In the genomic region with DNA sequence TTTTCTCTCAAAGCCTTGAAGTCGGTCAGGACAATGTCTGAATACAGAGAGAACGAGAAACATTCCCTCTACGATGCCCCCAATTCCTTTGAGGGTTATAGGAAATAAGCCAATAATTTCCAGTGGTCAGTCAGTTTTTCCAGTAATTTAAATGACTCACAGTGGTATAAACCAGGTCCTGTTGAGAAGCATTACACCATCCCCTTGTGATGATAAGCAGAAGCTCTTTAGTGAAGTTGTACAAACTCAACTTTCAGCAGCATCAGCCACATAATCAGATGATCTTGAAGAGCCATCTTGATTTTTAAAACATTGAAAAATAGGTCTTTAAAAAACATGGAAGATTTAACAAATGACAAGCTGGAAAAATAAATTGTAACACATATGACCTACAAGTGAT, we compare ENCODE assay signal across 27 cellular contexts.
"Had no signal": no experiment of that assay in that cellular context is flagged by ENCODE, and none has a peak within 500 bp of the region (broad histone marks: within the 10 kb centered on the region; RNA-seq: fewer than 3 reads in every experiment).

No MANE protein-coding gene starts in this region.

- ATAC-seq: activated T-cell treated with anti-CD3 and anti-CD28 coated beads, Interleukin-2, amount 50 U/mL, for 72 hours; foreskin keratinocyte; left lung; natural killer cell treated with Interleukin-12 subunit alpha and Interleukin-12 subunit beta and Interleukin-15 and Interleukin-18, amount 100 ng/mL, for 72 hours; stimulated activated memory B cell treated with anti-CD40 and anti-IgM and Interleukin-4, amounts not matched to agents 10 μg/mL and 1 μg/mL and 100 μg/mL, for 72 hours had no signal

- H3K9me3 ChIP-seq: colonic mucosa, esophagus muscularis mucosa, left lung, right atrium auricular region, SJSA1, testis had no signal

- H3K9me3 Mint-ChIP-seq: activated naive CD4-positive, alpha-beta T cell treated with anti-CD3 and anti-CD28 coated beads, Interleukin-2, amount 10 ng/mL, durations not matched to agents 7 days and 5 days; brain; natural killer cell treated with Interleukin-12 subunit alpha and Interleukin-12 subunit beta and Interleukin-15 and Interleukin-18, amount 100 ng/mL, for 72 hours had no signal

- H2AFZ ChIP-seq: hepatocyte had no signal

- H3K4me1 Mint-ChIP-seq: activated naive CD4-positive, alpha-beta T cell treated with anti-CD3 and anti-CD28 coated beads, Interleukin-2, amount 10 ng/mL, durations not matched to agents 7 days and 5 days; central memory CD8-positive, alpha-beta T cell; immature natural killer cell; stimulated activated memory B cell treated with anti-CD40 and anti-IgM and Interleukin-4, amounts not matched to agents 10 μg/mL and 1 μg/mL and 100 μg/mL, for 72 hours had no signal

- H3K4me3 ChIP-seq: colonic mucosa, esophagus muscularis mucosa, hepatocyte, left lung, lung, right atrium auricular region, SJSA1, testis had no signal

- H3K27me3 Mint-ChIP-seq: activated CD4-positive, alpha-beta memory T cell treated with anti-CD3 and anti-CD28 coated beads for 36 hours; activated naive CD4-positive, alpha-beta T cell treated with anti-CD3 and anti-CD28 coated beads, Interleukin-2, amount 10 ng/mL, durations not matched to agents 7 days and 5 days; central memory CD8-positive, alpha-beta T cell; natural killer cell treated with Interleukin-12 subunit alpha and Interleukin-12 subunit beta and Interleukin-15 and Interleukin-18, amount 100 ng/mL, for 72 hours; progenitor cell of endocrine pancreas; stimulated activated memory B cell treated with anti-CD40 and anti-IgM and Interleukin-4, amounts not matched to agents 10 μg/mL and 1 μg/mL and 100 μg/mL, for 72 hours had no signal

- H3K79me2 ChIP-seq: hepatocyte had no signal

- H3K4me2 ChIP-seq: hepatocyte had no signal

- H3K4me1 ChIP-seq: colonic mucosa, foreskin keratinocyte, left lung, right atrium auricular region, SJSA1, testis had no signal

- H3K27me3 ChIP-seq: colonic mucosa, esophagus muscularis mucosa, foreskin keratinocyte, hepatocyte, left lung, right atrium auricular region, testis had no signal

- H3K36me3 Mint-ChIP-seq: activated CD4-positive, alpha-beta memory T cell treated with anti-CD3 and anti-CD28 coated beads for 36 hours; activated naive CD4-positive, alpha-beta T cell treated with anti-CD3 and anti-CD28 coated beads, Interleukin-2, amount 10 ng/mL, durations not matched to agents 7 days and 5 days; brain; immature natural killer cell; natural killer cell treated with Interleukin-12 subunit alpha and Interleukin-12 subunit beta and Interleukin-15 and Interleukin-18, amount 100 ng/mL, for 72 hours; stimulated activated memory B cell treated with anti-CD40 and anti-IgM and Interleukin-4, amounts not matched to agents 10 μg/mL and 1 μg/mL and 100 μg/mL, for 72 hours had no signal

- H3K27ac ChIP-seq: colonic mucosa, esophagus muscularis mucosa, foreskin keratinocyte, hepatocyte, left lung, right atrium auricular region, SJSA1, testis had no signal

- H3K36me3 ChIP-seq: colonic mucosa, esophagus muscularis mucosa, left lung, right atrium auricular region, SJSA1 had no signal

- DNase-seq: activated CD4-positive, alpha-beta memory T cell treated with anti-CD3 and anti-CD28 coated beads for 36 hours; activated CD4-positive, alpha-beta T cell treated with anti-CD3 and anti-CD28 coated beads for 4 hours; activated CD4-positive, CD25-positive, alpha-beta regulatory T cell; activated effector memory CD4-positive, alpha-beta T cell treated with Interleukin-2 at 50 U/mL for 16 hours; activated naive CD4-positive, alpha-beta T cell treated with anti-CD3 and anti-CD28 coated beads, Interleukin-2, amount 10 ng/mL, durations not matched to agents 7 days and 5 days; activated T-cell treated with anti-CD3 and anti-CD28 coated beads, Interleukin-2, amount 50 U/mL, for 72 hours; colonic mucosa; foreskin keratinocyte; immature natural killer cell; kidney glomerular epithelial cell; left lung; small intestine; stimulated activated CD4-positive, alpha-beta T cell treated with anti-CD3 and anti-CD28 coated beads, Interleukin-15, amount 100 ng/mL, for 24 hours; T1000; testis; trophoblast cell had no signal

- H3K4me3 Mint-ChIP-seq: activated CD4-positive, alpha-beta memory T cell treated with anti-CD3 and anti-CD28 coated beads for 36 hours; activated naive CD4-positive, alpha-beta T cell treated with anti-CD3 and anti-CD28 coated beads, Interleukin-2, amount 10 ng/mL, durations not matched to agents 7 days and 5 days; activated T-cell treated with anti-CD3 and anti-CD28 coated beads, Interleukin-2, amount 50 U/mL, for 72 hours; brain; central memory CD8-positive, alpha-beta T cell; immature natural killer cell; natural killer cell treated with Interleukin-12 subunit alpha and Interleukin-12 subunit beta and Interleukin-15 and Interleukin-18, amount 100 ng/mL, for 72 hours; stimulated activated memory B cell treated with anti-CD40 and anti-IgM and Interleukin-4, amounts not matched to agents 10 μg/mL and 1 μg/mL and 100 μg/mL, for 72 hours; T-helper 1 cell treated with Interleukin-12 subunit alpha and Interleukin-12 subunit beta and Interleukin-4 antibody, amounts not matched to agents 30 μg/mL and 1 μg/mL, for 36 hours had no signal
